In the genomic region with DNA sequence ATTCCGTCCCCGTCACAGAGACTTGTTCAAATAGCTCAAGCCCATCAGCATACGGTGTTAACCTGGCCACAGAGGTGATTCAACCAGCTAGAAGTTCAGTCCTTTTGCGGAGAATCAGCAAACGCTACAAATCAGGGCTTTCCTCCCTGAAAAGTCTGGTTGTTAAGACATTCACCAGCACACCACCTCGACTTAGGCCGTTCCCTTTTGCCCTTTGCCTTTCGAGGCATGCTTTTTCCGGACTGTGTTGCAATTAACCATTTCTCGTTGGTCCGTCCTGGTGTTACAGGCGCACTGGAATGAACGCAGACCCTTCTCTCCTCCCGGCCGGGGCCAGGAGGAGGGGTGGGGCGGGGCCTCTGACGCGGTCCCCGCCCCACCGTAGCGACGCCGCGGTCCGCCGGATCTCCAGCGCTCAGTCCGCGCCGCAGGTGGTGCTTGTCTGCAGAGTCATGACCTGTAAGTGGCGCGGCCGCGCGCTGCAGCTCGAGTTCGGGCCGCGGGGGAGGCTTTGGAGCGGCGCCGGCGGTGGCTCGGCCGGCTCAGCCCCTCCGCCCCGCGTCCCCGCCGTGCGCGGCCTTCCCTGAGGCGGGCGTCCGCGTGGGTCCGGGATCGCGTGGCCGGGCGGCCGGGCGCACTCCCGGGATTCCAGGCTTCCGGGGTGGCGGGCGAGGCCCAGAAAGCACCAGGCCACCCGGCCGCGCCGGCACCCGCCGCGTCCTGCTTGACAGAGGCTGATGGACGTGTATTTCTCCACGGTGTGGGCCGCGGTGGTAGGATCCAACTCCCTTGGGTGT, we compare ENCODE assay signal across 1 cellular context.
TF ChIP-seq lines count a peak whose summit lies in the region.

NIT2 (plus strand) TSS at position 418 of the 797 bp plus-strand sequence; CDS start at position 453, 35 bp downstream.

TF ChIP-seq in HepG2, 621 proteins besides CTCF, POLR2A, EP300 and RAD21 (continued from another document and continues in another):
- TF ChIP-seq, protein P1, sequence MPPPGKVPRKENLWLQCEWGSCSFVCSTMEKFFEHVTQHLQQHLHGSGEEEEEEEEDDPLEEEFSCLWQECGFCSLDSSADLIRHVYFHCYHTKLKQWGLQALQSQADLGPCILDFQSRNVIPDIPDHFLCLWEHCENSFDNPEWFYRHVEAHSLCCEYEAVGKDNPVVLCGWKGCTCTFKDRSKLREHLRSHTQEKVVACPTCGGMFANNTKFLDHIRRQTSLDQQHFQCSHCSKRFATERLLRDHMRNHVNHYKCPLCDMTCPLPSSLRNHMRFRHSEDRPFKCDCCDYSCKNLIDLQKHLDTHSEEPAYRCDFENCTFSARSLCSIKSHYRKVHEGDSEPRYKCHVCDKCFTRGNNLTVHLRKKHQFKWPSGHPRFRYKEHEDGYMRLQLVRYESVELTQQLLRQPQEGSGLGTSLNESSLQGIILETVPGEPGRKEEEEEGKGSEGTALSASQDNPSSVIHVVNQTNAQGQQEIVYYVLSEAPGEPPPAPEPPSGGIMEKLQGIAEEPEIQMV (CRISPR knock-in tag; IDR thresholded peaks at IDR 0.05; ENCODE audit: low read depth): peak; percentile 88
- peak; percentile 32; the same call in 1 of the 2 replicates for TF ChIP-seq GATAD1 (CRISPR knock-in tag; IDR thresholded peaks at IDR 0.05)
- TF ChIP-seq ZNF205 (CRISPR knock-in tag; IDR thresholded peaks at IDR 0.05): no peak
- peak; percentile 90 for TF ChIP-seq ZFP37 (CRISPR knock-in tag; IDR thresholded peaks at IDR 0.05; ENCODE audit: borderline replicate concordance)
- TF ChIP-seq YEATS2 (CRISPR knock-in tag; IDR thresholded peaks at IDR 0.05; ENCODE audit: borderline replicate concordance): 0 out of 2 replicates have a peak, but pooled peaks have one; percentile 50
- TF ChIP-seq TFDP2 (CRISPR knock-in tag; IDR thresholded peaks at IDR 0.05): no peak
- TF ChIP-seq, protein P2, sequence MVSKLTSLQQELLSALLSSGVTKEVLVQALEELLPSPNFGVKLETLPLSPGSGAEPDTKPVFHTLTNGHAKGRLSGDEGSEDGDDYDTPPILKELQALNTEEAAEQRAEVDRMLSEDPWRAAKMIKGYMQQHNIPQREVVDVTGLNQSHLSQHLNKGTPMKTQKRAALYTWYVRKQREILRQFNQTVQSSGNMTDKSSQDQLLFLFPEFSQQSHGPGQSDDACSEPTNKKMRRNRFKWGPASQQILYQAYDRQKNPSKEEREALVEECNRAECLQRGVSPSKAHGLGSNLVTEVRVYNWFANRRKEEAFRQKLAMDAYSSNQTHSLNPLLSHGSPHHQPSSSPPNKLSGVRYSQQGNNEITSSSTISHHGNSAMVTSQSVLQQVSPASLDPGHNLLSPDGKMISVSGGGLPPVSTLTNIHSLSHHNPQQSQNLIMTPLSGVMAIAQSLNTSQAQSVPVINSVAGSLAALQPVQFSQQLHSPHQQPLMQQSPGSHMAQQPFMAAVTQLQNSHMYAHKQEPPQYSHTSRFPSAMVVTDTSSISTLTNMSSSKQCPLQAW (CRISPR knock-in tag; IDR thresholded peaks at IDR 0.05): no peak
- TF ChIP-seq MED13 (CRISPR knock-in tag; IDR thresholded peaks at IDR 0.05): peak; percentile 57; the same call in 1 of the 2 replicates
- TF ChIP-seq ZNF674 (CRISPR knock-in tag; IDR thresholded peaks at IDR 0.05; ENCODE audit: low read depth): no peak
- peak; percentile 6 for TF ChIP-seq PATZ1 (CRISPR knock-in tag; IDR thresholded peaks at IDR 0.05)
- no peak for TF ChIP-seq TCF12 (IDR thresholded peaks at IDR 0.05)
- no peak for TF ChIP-seq TCF12 (CRISPR knock-in tag; IDR thresholded peaks at IDR 0.05)
- no peak for TF ChIP-seq ZNF530 (CRISPR knock-in tag; IDR thresholded peaks at IDR 0.05; ENCODE audit: low read depth)
- TF ChIP-seq ZNF761 (CRISPR knock-in tag; conservative IDR thresholded peaks at IDR 0.05): 0 out of 2 replicates have a peak, but pooled peaks have one; percentile 35
- TF ChIP-seq, protein P3, sequence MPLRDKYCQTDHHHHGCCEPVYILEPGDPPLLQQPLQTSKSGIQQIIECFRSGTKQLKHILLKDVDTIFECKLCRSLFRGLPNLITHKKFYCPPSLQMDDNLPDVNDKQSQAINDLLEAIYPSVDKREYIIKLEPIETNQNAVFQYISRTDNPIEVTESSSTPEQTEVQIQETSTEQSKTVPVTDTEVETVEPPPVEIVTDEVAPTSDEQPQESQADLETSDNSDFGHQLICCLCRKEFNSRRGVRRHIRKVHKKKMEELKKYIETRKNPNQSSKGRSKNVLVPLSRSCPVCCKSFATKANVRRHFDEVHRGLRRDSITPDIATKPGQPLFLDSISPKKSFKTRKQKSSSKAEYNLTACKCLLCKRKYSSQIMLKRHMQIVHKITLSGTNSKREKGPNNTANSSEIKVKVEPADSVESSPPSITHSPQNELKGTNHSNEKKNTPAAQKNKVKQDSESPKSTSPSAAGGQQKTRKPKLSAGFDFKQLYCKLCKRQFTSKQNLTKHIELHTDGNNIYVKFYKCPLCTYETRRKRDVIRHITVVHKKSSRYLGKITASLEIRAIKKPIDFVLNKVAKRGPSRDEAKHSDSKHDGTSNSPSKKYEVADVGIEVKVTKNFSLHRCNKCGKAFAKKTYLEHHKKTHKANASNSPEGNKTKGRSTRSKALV (CRISPR knock-in tag; IDR thresholded peaks at IDR 0.05): peak; percentile 89
- TF ChIP-seq AHR (CRISPR knock-in tag; IDR thresholded peaks at IDR 0.05): no peak
- TF ChIP-seq ZNF605 (CRISPR knock-in tag; IDR thresholded peaks at IDR 0.05): peak; percentile 61; the same call in 1 of the 2 replicates
- TF ChIP-seq, protein P4, sequence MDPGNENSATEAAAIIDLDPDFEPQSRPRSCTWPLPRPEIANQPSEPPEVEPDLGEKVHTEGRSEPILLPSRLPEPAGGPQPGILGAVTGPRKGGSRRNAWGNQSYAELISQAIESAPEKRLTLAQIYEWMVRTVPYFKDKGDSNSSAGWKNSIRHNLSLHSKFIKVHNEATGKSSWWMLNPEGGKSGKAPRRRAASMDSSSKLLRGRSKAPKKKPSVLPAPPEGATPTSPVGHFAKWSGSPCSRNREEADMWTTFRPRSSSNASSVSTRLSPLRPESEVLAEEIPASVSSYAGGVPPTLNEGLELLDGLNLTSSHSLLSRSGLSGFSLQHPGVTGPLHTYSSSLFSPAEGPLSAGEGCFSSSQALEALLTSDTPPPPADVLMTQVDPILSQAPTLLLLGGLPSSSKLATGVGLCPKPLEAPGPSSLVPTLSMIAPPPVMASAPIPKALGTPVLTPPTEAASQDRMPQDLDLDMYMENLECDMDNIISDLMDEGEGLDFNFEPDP (CRISPR knock-in tag; conservative IDR thresholded peaks at IDR 0.05): no peak
- no peak for TF ChIP-seq IKZF1 (IDR thresholded peaks at IDR 0.05)
- TF ChIP-seq MBD4 (IDR thresholded peaks at IDR 0.05; ENCODE audit: borderline replicate concordance, low read length): no peak
- no peak; the same call in 1 of the 2 replicates for TF ChIP-seq ZNF724P (CRISPR knock-in tag; IDR thresholded peaks at IDR 0.05; ENCODE audit: borderline replicate concordance)
- TF ChIP-seq REL (CRISPR knock-in tag; conservative IDR thresholded peaks at IDR 0.05): no peak
- no peak for TF ChIP-seq ZNF20 (CRISPR knock-in tag; IDR thresholded peaks at IDR 0.05)
- TF ChIP-seq ZNF552 (CRISPR knock-in tag; IDR thresholded peaks at IDR 0.05; ENCODE audit: borderline replicate concordance): no peak
- TF ChIP-seq SP4 (CRISPR knock-in tag; IDR thresholded peaks at IDR 0.05): peak; percentile 79
- peak; percentile 82; the same call in 1 of the 2 replicates for TF ChIP-seq SATB2 (CRISPR knock-in tag; IDR thresholded peaks at IDR 0.05)
- TF ChIP-seq NPAS2 (CRISPR knock-in tag; IDR thresholded peaks at IDR 0.05; ENCODE audit: borderline replicate concordance): no peak
- TF ChIP-seq SMARCE1 (IDR thresholded peaks at IDR 0.05; ENCODE audit: borderline replicate concordance): no peak
- TF ChIP-seq, protein P5, sequence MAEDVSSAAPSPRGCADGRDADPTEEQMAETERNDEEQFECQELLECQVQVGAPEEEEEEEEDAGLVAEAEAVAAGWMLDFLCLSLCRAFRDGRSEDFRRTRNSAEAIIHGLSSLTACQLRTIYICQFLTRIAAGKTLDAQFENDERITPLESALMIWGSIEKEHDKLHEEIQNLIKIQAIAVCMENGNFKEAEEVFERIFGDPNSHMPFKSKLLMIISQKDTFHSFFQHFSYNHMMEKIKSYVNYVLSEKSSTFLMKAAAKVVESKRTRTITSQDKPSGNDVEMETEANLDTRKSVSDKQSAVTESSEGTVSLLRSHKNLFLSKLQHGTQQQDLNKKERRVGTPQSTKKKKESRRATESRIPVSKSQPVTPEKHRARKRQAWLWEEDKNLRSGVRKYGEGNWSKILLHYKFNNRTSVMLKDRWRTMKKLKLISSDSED (CRISPR knock-in tag; IDR thresholded peaks at IDR 0.05): no peak
- peak; percentile 40; the same call in 1 of the 2 replicates for TF ChIP-seq ZNF276 (CRISPR knock-in tag; IDR thresholded peaks at IDR 0.05; ENCODE audit: low read depth)
- TF ChIP-seq ZNF232 (CRISPR knock-in tag; IDR thresholded peaks at IDR 0.05; ENCODE audit: borderline replicate concordance): peak; percentile 29; the same call in 1 of the 2 replicates
- TF ChIP-seq, protein P6, sequence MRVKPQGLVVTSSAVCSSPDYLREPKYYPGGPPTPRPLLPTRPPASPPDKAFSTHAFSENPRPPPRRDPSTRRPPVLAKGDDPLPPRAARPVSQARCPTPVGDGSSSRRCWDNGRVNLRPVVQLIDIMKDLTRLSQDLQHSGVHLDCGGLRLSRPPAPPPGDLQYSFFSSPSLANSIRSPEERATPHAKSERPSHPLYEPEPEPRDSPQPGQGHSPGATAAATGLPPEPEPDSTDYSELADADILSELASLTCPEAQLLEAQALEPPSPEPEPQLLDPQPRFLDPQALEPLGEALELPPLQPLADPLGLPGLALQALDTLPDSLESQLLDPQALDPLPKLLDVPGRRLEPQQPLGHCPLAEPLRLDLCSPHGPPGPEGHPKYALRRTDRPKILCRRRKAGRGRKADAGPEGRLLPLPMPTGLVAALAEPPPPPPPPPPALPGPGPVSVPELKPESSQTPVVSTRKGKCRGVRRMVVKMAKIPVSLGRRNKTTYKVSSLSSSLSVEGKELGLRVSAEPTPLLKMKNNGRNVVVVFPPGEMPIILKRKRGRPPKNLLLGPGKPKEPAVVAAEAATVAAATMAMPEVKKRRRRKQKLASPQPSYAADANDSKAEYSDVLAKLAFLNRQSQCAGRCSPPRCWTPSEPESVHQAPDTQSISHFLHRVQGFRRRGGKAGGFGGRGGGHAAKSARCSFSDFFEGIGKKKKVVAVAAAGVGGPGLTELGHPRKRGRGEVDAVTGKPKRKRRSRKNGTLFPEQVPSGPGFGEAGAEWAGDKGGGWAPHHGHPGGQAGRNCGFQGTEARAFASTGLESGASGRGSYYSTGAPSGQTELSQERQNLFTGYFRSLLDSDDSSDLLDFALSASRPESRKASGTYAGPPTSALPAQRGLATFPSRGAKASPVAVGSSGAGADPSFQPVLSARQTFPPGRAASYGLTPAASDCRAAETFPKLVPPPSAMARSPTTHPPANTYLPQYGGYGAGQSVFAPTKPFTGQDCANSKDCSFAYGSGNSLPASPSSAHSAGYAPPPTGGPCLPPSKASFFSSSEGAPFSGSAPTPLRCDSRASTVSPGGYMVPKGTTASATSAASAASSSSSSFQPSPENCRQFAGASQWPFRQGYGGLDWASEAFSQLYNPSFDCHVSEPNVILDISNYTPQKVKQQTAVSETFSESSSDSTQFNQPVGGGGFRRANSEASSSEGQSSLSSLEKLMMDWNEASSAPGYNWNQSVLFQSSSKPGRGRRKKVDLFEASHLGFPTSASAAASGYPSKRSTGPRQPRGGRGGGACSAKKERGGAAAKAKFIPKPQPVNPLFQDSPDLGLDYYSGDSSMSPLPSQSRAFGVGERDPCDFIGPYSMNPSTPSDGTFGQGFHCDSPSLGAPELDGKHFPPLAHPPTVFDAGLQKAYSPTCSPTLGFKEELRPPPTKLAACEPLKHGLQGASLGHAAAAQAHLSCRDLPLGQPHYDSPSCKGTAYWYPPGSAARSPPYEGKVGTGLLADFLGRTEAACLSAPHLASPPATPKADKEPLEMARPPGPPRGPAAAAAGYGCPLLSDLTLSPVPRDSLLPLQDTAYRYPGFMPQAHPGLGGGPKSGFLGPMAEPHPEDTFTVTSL (CRISPR knock-in tag; IDR thresholded peaks at IDR 0.05; ENCODE audit: borderline replicate concordance): no peak
- peak; percentile 34; the same call in 1 of the 2 replicates for TF ChIP-seq THRA (CRISPR knock-in tag; IDR thresholded peaks at IDR 0.05; ENCODE audit: borderline replicate concordance)
